Comparison of ENCODE assay signal across 8 cellular contexts in genomic region chr11:86218125-86219081, GRCh38. TPM values are rescaled to one million over a fixed set of nuclear protein-coding genes. Genes with fewer than 3 reads are reported as not detected.
DNase-seq lines count a peak whose midpoint lies in the region; ATAC-seq, FAIRE-seq and TF ChIP-seq lines count a peak whose summit lies in the region.

No MANE protein-coding gene starts in this region.

- DNase-seq in NCI-H1105 (lab: John Stamatoyannopoulos, UW), result peak; percentile 54
- DNase-seq in T-helper 1 cell, result peak in 4 of 5 donors; percentile 17 to 79 (median 36)
- peak; percentile 76 for DNase-seq in GM12878 (ENCODE audit: low read depth, low spot score)
- peak; percentile 68 for DNase-seq in iPS DF 4.7 (ENCODE audit: extremely low read depth, low spot score)

- TF ChIP-seq RAD21 in GM12878 (IDR thresholded peaks at IDR 0.05; ENCODE audit: insufficient read depth, low read depth, low read length), result peak; percentile 88

- peaks cover 53% of the 10 kb centered on the region for H3K4me1 ChIP-seq in GM12878 (ENCODE audit: control insufficient read depth, insufficient read depth, low read length)
- H3K4me1 ChIP-seq in skeletal muscle tissue (ENCODE audit: control insufficient read depth in 3 of 3, insufficient read depth in 3 of 3, low read length in 3 of 3), result peaks cover 4 to 8% (median 4%) of the 10 kb centered on the region in 3 donors

- peak overlapping the region; percentile 81 for H3K4me2 ChIP-seq in GM12878 (ENCODE audit: control insufficient read depth, insufficient read depth)

- H3K4me3 ChIP-seq in GM12878 (peak overlapping the region; percentile 20; the same call in 1 of the 2 replicates), skeletal muscle tissue (ENCODE audit: low read length in 3 of 3) (peak overlapping the region; percentile 49 to 68 (median 50))

- whole genome bisulfite sequencing in GM12878 (ENCODE audit: insufficient coverage, insufficient replicate concordance, low lambda C conversion rate, missing lambda C conversion rate), result 14% methylated on average over 14 of the region's 14 CpGs

- no peaks in the 10 kb centered on the region for H4K20me1 ChIP-seq in GM12878 (ENCODE audit: control insufficient read depth, insufficient read depth)

- no peak for TF ChIP-seq POLR2A in GM12878 (IDR thresholded peaks at IDR 0.05; ENCODE audit: low read depth, low read length)

- RAD21 ChIA-PET in GM12878 (lab: Charles Lee; ENCODE audit: unreplicated experiment), result interaction anchor here (0.6 to 5.0 kb wide), 17 partner anchors 12 to 270 kb away, joined by 3 to 39 read pairs (median 4); partner anchors contain the start of gene PICALM

- BruUV-seq in GM12878 (replicated peaks; lab: Mats Ljungman, UMichigan), result no TSS peak

- peak; percentile 90 for TF ChIP-seq CTCF in GM12872 (IDR thresholded peaks at IDR 0.05; ENCODE audit: insufficient read depth, low read depth, low read length)
- peak; percentile 82 to 93 (median 92) for TF ChIP-seq CTCF in GM12878 (IDR thresholded peaks at IDR 0.05 in 2 of 3, conservative IDR thresholded peaks at IDR 0.05 in 1 of 3; ENCODE audit: control insufficient read depth in 2 of 3, extremely low read depth in 1 of 3, insufficient read depth in 1 of 3, low read depth in 3 of 3, low read length in 3 of 3)

- FAIRE-seq in GM12878 (lab: Jason Lieb, UNC), result peak; percentile 84

- H3K9ac ChIP-seq in GM12878 (ENCODE audit: control insufficient read depth, insufficient read depth, low read length) (peak overlapping the region; percentile 7; the same call in 1 of the 2 replicates), skeletal muscle tissue (ENCODE audit: low read depth in 1 of 3, low read length in 3 of 3) (peak overlapping the region; percentile 9 to 54 (median 29))

- H3K9me3 ChIP-seq in GM12878 (replicated peaks; ENCODE audit: control insufficient read depth, insufficient read depth, low read length) (no peaks in the 10 kb centered on the region; the same call in 2 of the 3 replicates), skeletal muscle tissue (ENCODE audit: control insufficient read depth in 3 of 3, low read length in 3 of 3) (no peaks in the 10 kb centered on the region)

- no peak for TF ChIP-seq EP300 in GM12878 (IDR thresholded peaks at IDR 0.05; ENCODE audit: borderline replicate concordance in 1 of 2, control insufficient read depth in 1 of 2, low read depth in 2 of 2, low read length in 2 of 2)

- H3K36me3 ChIP-seq in GM12878 (ENCODE audit: control insufficient read depth in 2 of 2, insufficient read depth in 2 of 2, low read length in 1 of 2) (no peaks in the 10 kb centered on the region), skeletal muscle tissue (ENCODE audit: control insufficient read depth in 3 of 3, insufficient read depth in 3 of 3, low read length in 3 of 3) (no peaks in the 10 kb centered on the region)

- CTCF ChIA-PET in GM12878 (lab: Yijun Ruan, JAX), result interaction anchor here (0.6 to 7.7 kb wide), 40 partner anchors 11 to 364 kb away, joined by 3 to 103 read pairs (median 4); partner anchors contain the start of genes CCDC83 and PICALM

- no peaks in the 10 kb centered on the region for H3K79me2 ChIP-seq in GM12878 (ENCODE audit: control insufficient read depth, insufficient read depth, low read length)

- peak overlapping the region; percentile 73 for H2AFZ ChIP-seq in GM12878 (ENCODE audit: control insufficient read depth, low read depth, low read length)

- in situ Hi-C loops in GM12878 (cut with MboI), result no loop called here

- SMC1A ChIA-PET in GM12878 (lab: Charles Lee; ENCODE audit: uncharacterized antibody, unreplicated experiment), result interaction anchor here (0.6 to 7.2 kb wide), 27 partner anchors 14 to 252 kb away, joined by 3 to 78 read pairs (median 4); no protein-coding TSS in a partner anchor

- ATAC-seq in HG02588 (IDR thresholded peaks at IDR 0.05; ENCODE audit: unreplicated experiment), result peak; percentile 39
- ATAC-seq in GM12878, result peak; percentile 63
- ATAC-seq in HG03457 (IDR thresholded peaks at IDR 0.05; ENCODE audit: unreplicated experiment), result no peak

- H3K27me3 ChIP-seq in GM12878 (replicated peaks in 1 of 2; ENCODE audit: control insufficient read depth in 2 of 2, insufficient read depth in 2 of 2, low read length in 1 of 2) (no peaks in the 10 kb centered on the region), skeletal muscle tissue (ENCODE audit: control insufficient read depth in 3 of 3, insufficient read depth in 3 of 3, low read length in 3 of 3) (no peaks in the 10 kb centered on the region)

- H3K27ac ChIP-seq in GM12878 (ENCODE audit: control insufficient read depth, insufficient read depth) (peak overlapping the region; percentile 63), skeletal muscle tissue (ENCODE audit: low read depth, low read length) (no peak overlapping the region)

- intact Hi-C loops in GM12878 (cut with micrococcal nuclease; ENCODE audit: unreplicated experiment), result loop anchor here (1.0 to 10.0 kb wide), 7 partner anchors 26 to 364 kb away; partner anchors contain the start of genes CCDC83 and PICALM

- POLR2A ChIA-PET in GM12878 (lab: Charles Lee), result interaction anchor here (0.9 to 2.3 kb wide), 5 partner anchors 14 to 590 kb away, joined by 3 to 11 read pairs (median 3); partner anchors contain the start of genes EED, PICALM and TMEM126B

TF ChIP-seq in GM12878, 131 proteins besides CTCF, POLR2A, EP300 and RAD21 (continues in another document):
- no peak for TF ChIP-seq ESRRA (IDR thresholded peaks at IDR 0.05; ENCODE audit: low read length)
- no peak for TF ChIP-seq NRF1 (conservative IDR thresholded peaks at IDR 0.05; ENCODE audit: low read depth, low read length)
- 0 out of 2 replicates have a peak, but pooled peaks have one; percentile 23 for TF ChIP-seq CBX5 (IDR thresholded peaks at IDR 0.05; ENCODE audit: low read depth)
- 0 out of 2 replicates have a peak, but pooled peaks have one; percentile 87 for TF ChIP-seq WRNIP1 (IDR thresholded peaks at IDR 0.05; ENCODE audit: borderline replicate concordance, low read depth, low read length)
- TF ChIP-seq POU2F2 (IDR thresholded peaks at IDR 0.05; ENCODE audit: borderline replicate concordance, low read depth, low read length), result no peak
- TF ChIP-seq CBFB (IDR thresholded peaks at IDR 0.05; ENCODE audit: low read depth), result no peak
- no peak for TF ChIP-seq CHD4 (IDR thresholded peaks at IDR 0.05)
- TF ChIP-seq BCL11A (IDR thresholded peaks at IDR 0.05; ENCODE audit: low read depth, low read length), result no peak
- TF ChIP-seq KAT2A (conservative IDR thresholded peaks at IDR 0.05; ENCODE audit: control insufficient read depth, low read depth, low read length), result no peak
- no peak for TF ChIP-seq TAF1 (IDR thresholded peaks at IDR 0.05; ENCODE audit: borderline replicate concordance, low read depth, low read length)
- TF ChIP-seq SMARCA5 (IDR thresholded peaks at IDR 0.05), result no peak
- TF ChIP-seq FOXM1 (IDR thresholded peaks at IDR 0.05; ENCODE audit: low read depth, low read length), result peak; percentile 54
- no peak for TF ChIP-seq ZNF207 (IDR thresholded peaks at IDR 0.05; ENCODE audit: borderline replicate concordance)
- peak; percentile 47 for TF ChIP-seq IKZF1 (conservative IDR thresholded peaks at IDR 0.05)
- peak; percentile 62 for TF ChIP-seq RUNX3 (IDR thresholded peaks at IDR 0.05; ENCODE audit: low read length)
- no peak for TF ChIP-seq BCLAF1 (IDR thresholded peaks at IDR 0.05)
- TF ChIP-seq BRCA1 (IDR thresholded peaks at IDR 0.05; ENCODE audit: low read depth, low read length), result no peak
- peak; percentile 82; the same call in 1 of the 2 replicates for TF ChIP-seq SMC3 (IDR thresholded peaks at IDR 0.05; ENCODE audit: borderline replicate concordance, low read length)
- no peak for TF ChIP-seq SMAD1 (IDR thresholded peaks at IDR 0.05; ENCODE audit: low read depth, partially characterized antibody)
- no peak for TF ChIP-seq MEF2B (IDR thresholded peaks at IDR 0.05; ENCODE audit: partially characterized antibody, poor library complexity, severe bottlenecking)

RNA-seq across cellular contexts. Expression of gene EED, which starts 26.1 kb away (rescaled TPM):
- 146 and 159 TPM in 2 replicates for total RNA-seq in GM12878 (2013; cell fraction: nucleolus; rRNA removed)
- 41.5 and 53.4 TPM in 2 replicates for total RNA-seq in GM12878 (2014; rRNA removed)
- 58.8 and 60.4 TPM in 2 replicates for total RNA-seq in GM12878 (2014; rRNA removed; fragmentation: Illumina TruSeq; extraction: Trizol)
- total RNA-seq in GM12878 (2021), result 46.3 and 53.1 TPM in 2 replicates
- polyA plus RNA-seq in GM12878 (2011; ENCODE audit: low read depth), result 39.3 TPM
- polyA plus RNA-seq in GM12878 (2011; rRNA removed), result 85.6 and 113 TPM in 2 replicates
- polyA plus RNA-seq in GM12878 (2011; cell fraction: cytosol; rRNA removed), result 25.9 and 27.1 TPM in 2 replicates
- 50.5 and 65.2 TPM in 2 replicates for polyA plus RNA-seq in GM12878 (2011; cell fraction: nucleus; rRNA removed)
- 57.2 and 62.0 TPM in 2 replicates for polyA plus RNA-seq in GM12878 (2012)
- polyA plus RNA-seq in GM12878 (2014; fragmentation: Illumina TruSeq; extraction: Trizol), result 51.1 and 61.8 TPM in 2 replicates
- polyA plus RNA-seq in GM12878 (2014; fragmentation: Nextera tagmentation; extraction: Ambion mirVana), result 100 to 1,000 TPM; 101 to 140 TPM
- 41.4 and 49.5 TPM in 2 replicates for polyA plus RNA-seq in GM12878 (2014; rRNA removed)
- 100 to 1,000 TPM in 1 of 2 experiments, 10 to 100 TPM in 1; 95.1 to 105 TPM for polyA plus RNA-seq in GM12878 (2016; fragmentation: Nextera tagmentation; extraction: Ambion mirVana)
- polyA minus RNA-seq in GM12878 (2011; rRNA and poly(A)+ RNA removed), result 34.6 and 51.6 TPM in 2 replicates
- 17.0 and 27.9 TPM in 2 replicates for polyA minus RNA-seq in GM12878 (2011; cell fraction: cytosol; rRNA and poly(A)+ RNA removed)
- polyA minus RNA-seq in GM12878 (2011; cell fraction: nucleus; rRNA and poly(A)+ RNA removed), result 42.0 and 76.3 TPM in 2 replicates
- 23.5 TPM for total RNA-seq in skeletal muscle tissue
